ENCODE assay signal across 27 cellular contexts in genomic region chr1:116686175-116686574, GRCh38.
"Had no signal": no experiment of that assay in that cellular context is flagged by ENCODE, and none has a peak within 500 bp of the region (broad histone marks: within the 10 kb centered on the region; RNA-seq: fewer than 3 reads in every experiment).

No MANE protein-coding gene starts in this region.

- H3K9me3 ChIP-seq: esophagus squamous epithelium, left ventricle myocardium inferior, right atrium auricular region, tibial artery had no signal

- H3K27ac Mint-ChIP-seq: activated CD4-positive, alpha-beta T cell treated with anti-CD3 and anti-CD28 coated beads for 36 hours; activated CD8-positive, alpha-beta memory T cell treated with anti-CD3 and anti-CD28 coated beads, Interleukin-2, amount 10 ng/mL, durations not matched to agents 7 days and 5 days; activated CD8-positive, alpha-beta T cell treated with anti-CD3 and anti-CD28 coated beads, Interleukin-2, amount 10 ng/mL, durations not matched to agents 7 days and 5 days; activated T-helper 2 cell treated with anti-CD3 and anti-CD28 coated beads, Interferon-gamma antibody, Interleukin-2, Interleukin-4, amounts not matched to agents 10 μg/mL and 5 μg/mL and 100 μg/mL, durations not matched to agents 14 hours and 24 hours and 36 hours; dendritic cell treated with granulocyte-macrophage colony-stimulating factor and Interleukin-4, amounts not matched to agents 40 ng/mL and 50 ng/mL, for 4 days; stimulated activated naive B cell treated with anti-CD40 and anti-IgM and Interleukin-4, amounts not matched to agents 10 μg/mL and 1 μg/mL and 100 μg/mL, for 72 hours had no signal

- H3K4me2 ChIP-seq: smooth muscle cell had no signal

- H3K9me3 Mint-ChIP-seq: activated naive CD4-positive, alpha-beta T cell treated with anti-CD3 and anti-CD28 coated beads, Interleukin-2, amount 50 U/mL, for 72 hours; activated T-helper 2 cell treated with anti-CD3 and anti-CD28 coated beads, Interferon-gamma antibody, Interleukin-2, Interleukin-4, amounts not matched to agents 10 μg/mL and 5 μg/mL and 100 μg/mL, durations not matched to agents 14 hours and 24 hours and 36 hours; central memory CD8-positive, alpha-beta T cell; dendritic cell treated with granulocyte-macrophage colony-stimulating factor and Interleukin-4, amounts not matched to agents 40 ng/mL and 50 ng/mL, for 4 days; naive thymus-derived CD4-positive, alpha-beta T cell; neural crest cell; stimulated activated naive B cell treated with anti-CD40 and anti-IgM and Interleukin-4, amounts not matched to agents 10 μg/mL and 1 μg/mL and 100 μg/mL, for 72 hours had no signal

- H3K27ac ChIP-seq: esophagus squamous epithelium, stomach, tibial artery had no signal

- DNase-seq: activated CD4-positive, alpha-beta T cell treated with anti-CD3 and anti-CD28 coated beads for 36 hours; activated CD4-positive, CD25-positive, alpha-beta regulatory T cell; activated CD8-positive, alpha-beta memory T cell treated with anti-CD3 and anti-CD28 coated beads, Interleukin-2, amount 10 ng/mL, durations not matched to agents 7 days and 5 days; activated CD8-positive, alpha-beta T cell treated with anti-CD3 and anti-CD28 coated beads, Interleukin-2, amount 10 ng/mL, durations not matched to agents 7 days and 5 days; activated naive CD4-positive, alpha-beta T cell; activated T-cell treated with anti-CD3 and anti-CD28 coated beads, Interleukin-2, amount 50 U/mL, for 48 hours; esophagus squamous epithelium; left ventricle myocardium inferior; midbrain; naive thymus-derived CD4-positive, alpha-beta T cell; occipital lobe; stimulated activated CD4-positive, alpha-beta T cell treated with anti-CD3 and anti-CD28 coated beads, Interleukin-1b, Interleukin-23, amount 100 ng/mL, for 48 hours; stimulated activated CD4-positive, alpha-beta T cell treated with anti-CD3 and anti-CD28 coated beads, Interleukin-4, amount 100 ng/mL, for 4 hours; stimulated activated CD8-positive, alpha-beta memory T cell treated with anti-CD3 and anti-CD28 coated beads, Interleukin-4, amount 100 ng/mL, for 48 hours; stimulated activated naive B cell treated with anti-CD40 and anti-IgM and Interleukin-4, amounts not matched to agents 10 μg/mL and 1 μg/mL and 100 μg/mL, for 72 hours; stomach; tibial artery had no signal

- FAIRE-seq: bronchial epithelial cell, frontal cortex had no signal

- H3K36me3 ChIP-seq: esophagus squamous epithelium, left ventricle myocardium inferior, right atrium auricular region, stomach, tibial artery had no signal

- H3K4me1 ChIP-seq: left ventricle myocardium inferior, right atrium auricular region, tibial artery had no signal

- H3K4me1 Mint-ChIP-seq: activated CD4-positive, alpha-beta T cell treated with anti-CD3 and anti-CD28 coated beads for 36 hours; activated CD8-positive, alpha-beta memory T cell treated with anti-CD3 and anti-CD28 coated beads, Interleukin-2, amount 10 ng/mL, durations not matched to agents 7 days and 5 days; central memory CD8-positive, alpha-beta T cell had no signal

- H3K36me3 Mint-ChIP-seq: activated CD8-positive, alpha-beta memory T cell treated with anti-CD3 and anti-CD28 coated beads, Interleukin-2, amount 10 ng/mL, durations not matched to agents 7 days and 5 days; activated naive CD4-positive, alpha-beta T cell treated with anti-CD3 and anti-CD28 coated beads, Interleukin-2, amount 50 U/mL, for 72 hours; naive thymus-derived CD4-positive, alpha-beta T cell; stimulated activated naive B cell treated with anti-CD40 and anti-IgM and Interleukin-4, amounts not matched to agents 10 μg/mL and 1 μg/mL and 100 μg/mL, for 72 hours had no signal

- H3K4me3 Mint-ChIP-seq: activated CD4-positive, alpha-beta T cell treated with anti-CD3 and anti-CD28 coated beads for 36 hours; activated CD8-positive, alpha-beta memory T cell treated with anti-CD3 and anti-CD28 coated beads, Interleukin-2, amount 10 ng/mL, durations not matched to agents 7 days and 5 days; activated CD8-positive, alpha-beta T cell treated with anti-CD3 and anti-CD28 coated beads, Interleukin-2, amount 10 ng/mL, durations not matched to agents 7 days and 5 days; central memory CD8-positive, alpha-beta T cell; dendritic cell treated with granulocyte-macrophage colony-stimulating factor and Interleukin-4, amounts not matched to agents 40 ng/mL and 50 ng/mL, for 4 days; naive thymus-derived CD4-positive, alpha-beta T cell; neural crest cell; stimulated activated naive B cell treated with anti-CD40 and anti-IgM and Interleukin-4, amounts not matched to agents 10 μg/mL and 1 μg/mL and 100 μg/mL, for 72 hours had no signal

- H3K27me3 ChIP-seq: esophagus squamous epithelium, right atrium auricular region, stomach, tibial artery had no signal

- H3K27me3 Mint-ChIP-seq: activated CD4-positive, alpha-beta T cell treated with anti-CD3 and anti-CD28 coated beads for 36 hours; activated CD8-positive, alpha-beta memory T cell treated with anti-CD3 and anti-CD28 coated beads, Interleukin-2, amount 10 ng/mL, durations not matched to agents 7 days and 5 days; central memory CD8-positive, alpha-beta T cell; dendritic cell treated with granulocyte-macrophage colony-stimulating factor and Interleukin-4, amounts not matched to agents 40 ng/mL and 50 ng/mL, for 4 days; stimulated activated naive B cell treated with anti-CD40 and anti-IgM and Interleukin-4, amounts not matched to agents 10 μg/mL and 1 μg/mL and 100 μg/mL, for 72 hours had no signal

- ATAC-seq: activated CD4-positive, alpha-beta T cell treated with anti-CD3 and anti-CD28 coated beads for 36 hours; activated CD8-positive, alpha-beta memory T cell treated with anti-CD3 and anti-CD28 coated beads, Interleukin-2, amount 10 ng/mL, durations not matched to agents 7 days and 5 days; activated CD8-positive, alpha-beta T cell treated with anti-CD3 and anti-CD28 coated beads, Interleukin-2, amount 10 ng/mL, durations not matched to agents 7 days and 5 days; activated naive CD4-positive, alpha-beta T cell treated with anti-CD3 and anti-CD28 coated beads, Interleukin-2, amount 50 U/mL, for 72 hours; naive thymus-derived CD4-positive, alpha-beta T cell; stimulated activated naive B cell treated with anti-CD40 and anti-IgM and Interleukin-4, amounts not matched to agents 10 μg/mL and 1 μg/mL and 100 μg/mL, for 72 hours had no signal

- H3K4me3 ChIP-seq: esophagus squamous epithelium, left ventricle myocardium inferior, lung, right atrium auricular region, smooth muscle cell, stomach, tibial artery had no signal
